Comparison of ENCODE assay signal across 12 cellular contexts in genomic region chr2:10912076-10912731, GRCh38. TPM values are rescaled to one million over a fixed set of nuclear protein-coding genes. Genes with fewer than 3 reads are reported as not detected.
DNase-seq lines count a peak whose midpoint lies in the region; TF ChIP-seq lines count a peak whose summit lies in the region.
"Had no signal": no experiment of that assay in that cellular context is flagged by ENCODE, and none has a peak within 500 bp of the region (broad histone marks: within the 10 kb centered on the region; RNA-seq: fewer than 3 reads in every experiment).

No MANE protein-coding gene starts in this region.

- no peak for DNase-seq in activated naive CD4-positive, alpha-beta T cell treated with anti-CD3 and anti-CD28 coated beads for 36 hours
- no peak for DNase-seq in mesendoderm
- DNase-seq in transverse colon, result no peak
- no peak for DNase-seq in EL
- no peak for DNase-seq in HUDEP-2 (lab: John Stamatoyannopoulos, UW; ENCODE audit: unreplicated experiment in 76 of 76)
- DNase-seq in mucosa of gallbladder (ENCODE audit: low spot score), result no peak
- DNase-seq: activated CD8-positive, alpha-beta memory T cell treated with anti-CD3 and anti-CD28 coated beads for 24 hours; cortex of kidney; left lung; stimulated activated CD4-positive, alpha-beta T cell treated with anti-CD3 and anti-CD28 coated beads, Interleukin-4, amount 100 ng/mL, for 24 hours had no signal

- H3K36me3 ChIP-seq in duodenal mucosa (ENCODE audit: control insufficient read depth in 1 of 2, insufficient read depth in 2 of 2, low read length in 2 of 2), result no peaks in the 10 kb centered on the region
- no peaks in the 10 kb centered on the region for H3K36me3 ChIP-seq in mesendoderm (ENCODE audit: control insufficient read depth, insufficient read depth, low read length)
- no peaks in the 10 kb centered on the region for H3K36me3 ChIP-seq in transverse colon
- H3K36me3 ChIP-seq: left lung had no signal

- H2BK5ac ChIP-seq in mesendoderm (ENCODE audit: low read length), result no peak overlapping the region

- H3K36me3 Mint-ChIP-seq in activated naive CD4-positive, alpha-beta T cell treated with anti-CD3 and anti-CD28 coated beads, Interleukin-2, amount 50 U/mL, for 24 hours, result no peaks in the 10 kb centered on the region
- peaks cover 2% of the 10 kb centered on the region for H3K36me3 Mint-ChIP-seq in activated naive CD4-positive, alpha-beta T cell treated with anti-CD3 and anti-CD28 coated beads for 36 hours (ENCODE audit: low read depth)

- H3K9me3 ChIP-seq in duodenal mucosa (ENCODE audit: control insufficient read depth in 1 of 2, low read length in 2 of 2) (no peaks in the 10 kb centered on the region), transverse colon (no peaks in the 10 kb centered on the region)
- H3K9me3 ChIP-seq: left lung had no signal

- peaks cover 18 to 45% of the 10 kb centered on the region in 2 donors for H3K27me3 ChIP-seq in duodenal mucosa (ENCODE audit: control insufficient read depth in 1 of 2, insufficient read depth in 2 of 2, low read length in 2 of 2)
- H3K27me3 ChIP-seq in mesendoderm (ENCODE audit: insufficient read depth, low read length, poor library complexity), result no peaks in the 10 kb centered on the region
- peaks cover 45% of the 10 kb centered on the region for H3K27me3 ChIP-seq in transverse colon

- no peak for TF ChIP-seq EP300 in transverse colon (IDR thresholded peaks at IDR 0.05; ENCODE audit: low read depth)

- H3K4ac ChIP-seq in mesendoderm (ENCODE audit: low read depth, low read length), result peak overlapping the region; percentile 48

- no CpG with 5 or more reads among the region's 81 CpGs for WGBS in mesendoderm (ENCODE audit: extremely low coverage, insufficient coverage, low lambda C conversion rate)
- WGBS in transverse colon (ENCODE audit: low coverage in 1 of 2), 2 donors, result 34% methylated on average over 20 of the region's 81 CpGs; no CpG with 5 or more reads in 1 of the 2 donors

- no peak overlapping the region for H3K27ac Mint-ChIP-seq in activated naive CD4-positive, alpha-beta T cell treated with anti-CD3 and anti-CD28 coated beads, Interleukin-2, amount 50 U/mL, for 24 hours
- H3K27ac Mint-ChIP-seq in activated naive CD4-positive, alpha-beta T cell treated with anti-CD3 and anti-CD28 coated beads for 36 hours, result no peak overlapping the region

- no peaks in the 10 kb centered on the region for H3K79me2 ChIP-seq in mesendoderm (ENCODE audit: control insufficient read depth, insufficient read depth, low read length)

- H3K4me3 ChIP-seq in duodenal mucosa (ENCODE audit: low read depth in 1 of 2, low read length in 2 of 2) (peak overlapping the region; percentile 36 to 53), mesendoderm (ENCODE audit: low read length) (peak overlapping the region; percentile 20), transverse colon (peak overlapping the region in 3 of 4 donors; percentile 10 to 48 (median 37))

- no peak overlapping the region for H2AK5ac ChIP-seq in mesendoderm (ENCODE audit: low read length)

- H3K4me2 ChIP-seq in mesendoderm (ENCODE audit: low read length), result peak overlapping the region; percentile 77

- intact Hi-C loops in activated naive CD4-positive, alpha-beta T cell treated with anti-CD3 and anti-CD28 coated beads for 36 hours (cut with micrococcal nuclease), result loop anchor here (5.0 kb wide), 2 partner anchors 80 to 220 kb away; a partner anchor contains a TSS
- intact Hi-C loops in transverse colon (cut with DNase I; ENCODE audit: low total_unique reads), result loop anchor here (10.0 kb wide), 1 partner anchor 77 kb away; no protein-coding TSS in a partner anchor

- peak overlapping the region; percentile 30 for H3K4me3 Mint-ChIP-seq in activated naive CD4-positive, alpha-beta T cell treated with anti-CD3 and anti-CD28 coated beads, Interleukin-2, amount 50 U/mL, for 24 hours
- H3K4me3 Mint-ChIP-seq in activated naive CD4-positive, alpha-beta T cell treated with anti-CD3 and anti-CD28 coated beads for 36 hours, result no peak overlapping the region

- CTCF ChIA-PET in activated naive CD4-positive, alpha-beta T cell treated with anti-CD3 and anti-CD28 coated beads for 36 hours (lab: Charles Lee), result interaction anchor here (1.3 to 1.6 kb wide), 2 partner anchors 75 to 80 kb away, joined by 3 to 4 read pairs; no protein-coding TSS in a partner anchor

- no peaks in the 10 kb centered on the region for H3K4me1 ChIP-seq in duodenal mucosa (ENCODE audit: control insufficient read depth in 1 of 2, insufficient read depth in 2 of 2, low read length in 2 of 2)
- peaks cover 13% of the 10 kb centered on the region for H3K4me1 ChIP-seq in mesendoderm (ENCODE audit: control insufficient read depth, low read depth, low read length)
- peaks cover 0 to 10% (median 7%) of the 10 kb centered on the region in 4 donors for H3K4me1 ChIP-seq in transverse colon

- H3K18ac ChIP-seq in mesendoderm (ENCODE audit: low read length), result peak overlapping the region; percentile 53

- no peak overlapping the region for H2BK15ac ChIP-seq in mesendoderm (replicated peaks; ENCODE audit: low read depth)

- H2BK120ac ChIP-seq in mesendoderm (ENCODE audit: low read depth, low read length), result peak overlapping the region; percentile 8

- H3K27ac ChIP-seq in duodenal mucosa (ENCODE audit: low read depth, low read length) (no peak overlapping the region), mesendoderm (ENCODE audit: low read depth, low read length) (no peak overlapping the region), transverse colon (no peak overlapping the region)
- H3K27ac ChIP-seq: left lung had no signal

- TF ChIP-seq POLR2A in transverse colon (IDR thresholded peaks at IDR 0.05), result no peak

- no peaks in the 10 kb centered on the region for H3K79me1 ChIP-seq in mesendoderm (ENCODE audit: low read length)

- H4K5ac ChIP-seq in mesendoderm (ENCODE audit: low read length), result no peak overlapping the region

- no peak for TF ChIP-seq CTCF in transverse colon (IDR thresholded peaks at IDR 0.05)

- no peak overlapping the region for H4K8ac ChIP-seq in mesendoderm (ENCODE audit: low read depth, low read length)

- H3K9ac ChIP-seq in duodenal mucosa (ENCODE audit: low read depth in 1 of 2, low read length in 2 of 2) (no peak overlapping the region), mesendoderm (ENCODE audit: low read length) (peak overlapping the region; percentile 62)

- no peaks in the 10 kb centered on the region for H3K9me3 Mint-ChIP-seq in activated naive CD4-positive, alpha-beta T cell treated with anti-CD3 and anti-CD28 coated beads, Interleukin-2, amount 50 U/mL, for 24 hours
- H3K9me3 Mint-ChIP-seq in activated naive CD4-positive, alpha-beta T cell treated with anti-CD3 and anti-CD28 coated beads for 36 hours, result no peaks in the 10 kb centered on the region

- no peak overlapping the region for H3K23ac ChIP-seq in mesendoderm (ENCODE audit: low read length)

- peaks cover 20% of the 10 kb centered on the region for H3K27me3 Mint-ChIP-seq in activated naive CD4-positive, alpha-beta T cell treated with anti-CD3 and anti-CD28 coated beads, Interleukin-2, amount 50 U/mL, for 24 hours
- H3K27me3 Mint-ChIP-seq in activated naive CD4-positive, alpha-beta T cell treated with anti-CD3 and anti-CD28 coated beads for 36 hours (ENCODE audit: low read depth), result peaks cover 32% of the 10 kb centered on the region

- in situ Hi-C loops in transverse colon (cut with MboI; ENCODE audit: low pct_ligation_motif_present in 1 of 4, low pct_unique_long_range_greater_than_20kb in 1 of 4, low sequenced_read_pairs in 3 of 4), result no loop called here

- peaks cover 10% of the 10 kb centered on the region for H3K4me1 Mint-ChIP-seq in activated naive CD4-positive, alpha-beta T cell treated with anti-CD3 and anti-CD28 coated beads, Interleukin-2, amount 50 U/mL, for 24 hours
- H3K4me1 Mint-ChIP-seq in activated naive CD4-positive, alpha-beta T cell treated with anti-CD3 and anti-CD28 coated beads for 36 hours (ENCODE audit: low read depth), result peaks cover 9% of the 10 kb centered on the region

- H3K56ac ChIP-seq in mesendoderm (ENCODE audit: low read length), result peak overlapping the region; percentile 84

RNA-seq across cellular contexts. Expression of gene KCNF1, which starts 0.5 kb away (rescaled TPM):
- total RNA-seq in activated naive CD4-positive, alpha-beta T cell treated with anti-CD3 and anti-CD28 coated beads for 36 hours, result not detected
- 0.41 TPM for polyA plus RNA-seq in mesendoderm (2013, experiment 1 of 2)
- 0.38 TPM for polyA plus RNA-seq in mesendoderm (2013, experiment 2 of 2)
- total RNA-seq in transverse colon (under 1 TPM in 1 of 4 donors, not detected in 3; 0.27 TPM), mucosa of gallbladder (0.63 TPM)
- total RNA-seq: left lung had no signal
